7 cellular contexts compared by ENCODE assay signal in genomic region chr1:215518594-215518993, GRCh38.
"Had no signal": no experiment of that assay in that cellular context is flagged by ENCODE, and none has a peak within 500 bp of the region (broad histone marks: within the 10 kb centered on the region; RNA-seq: fewer than 3 reads in every experiment).

No MANE protein-coding gene starts in this region.

- H3K36me3 ChIP-seq: HAP-1 had no signal

- FAIRE-seq: HTR-8/SVneo had no signal

- H3K4me3 ChIP-seq: HAP-1 had no signal

- H3K9me3 ChIP-seq: HAP-1 had no signal

- H3K4me1 ChIP-seq: HAP-1 had no signal

- ATAC-seq: HCT116 had no signal

- DNase-seq: GOT3, H7, HFFc6, KBM-7 had no signal
